In the genomic region with DNA sequence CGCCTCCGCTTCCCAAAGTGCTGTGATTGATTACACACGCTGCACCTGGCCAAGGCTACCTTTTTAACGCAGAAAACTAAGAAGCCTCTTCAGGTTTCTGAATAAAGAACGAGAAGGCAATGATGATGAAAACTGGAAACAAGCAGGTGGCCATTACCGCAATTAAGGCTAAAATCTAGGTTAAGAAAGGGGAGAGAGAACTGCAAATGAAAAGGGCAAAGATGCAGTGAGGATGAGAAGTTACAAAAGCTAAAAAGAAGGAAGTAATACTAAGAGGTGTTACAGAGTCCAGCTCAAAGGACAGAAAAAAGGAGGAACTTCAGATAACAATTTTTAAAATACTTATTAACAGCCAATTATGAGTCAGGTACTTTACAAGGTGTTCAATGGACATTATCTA, we compare ENCODE assay signal across 9 cellular contexts.
DNase-seq lines count a peak whose midpoint lies in the region; ATAC-seq and TF ChIP-seq lines count a peak whose summit lies in the region.
"Had no signal": no experiment of that assay in that cellular context is flagged by ENCODE, and none has a peak within 500 bp of the region (broad histone marks: within the 10 kb centered on the region; RNA-seq: fewer than 3 reads in every experiment).

No MANE protein-coding gene starts in this region.

- no peaks in the 10 kb centered on the region for H3K27me3 ChIP-seq in spleen (replicated peaks in 1 of 7)

- CTCF ChIA-PET in activated B cell treated with CpG ODN at 0.5 μM for 24 hours (lab: Charles Lee) = no interaction called here

- 69 to 90% (median 75%) methylated on average over 6 of the region's 6 CpGs for WGBS in spleen, 5 donors

- H3K4me1 ChIP-seq in spleen = peaks cover 0 to 35% (median 8%) of the 10 kb centered on the region in 6 donors

- H3K27ac Mint-ChIP-seq in T-helper 2 cell treated with Interferon-gamma antibody and Interleukin-4, amounts not matched to agents 5 μg/mL and 100 μg/mL, for 36 hours = peak overlapping the region; percentile 96
- H3K27ac Mint-ChIP-seq in activated B cell treated with CpG ODN at 0.5 μM for 24 hours = no peak overlapping the region

- peak overlapping the region; percentile 79 for H3K4me3 Mint-ChIP-seq in T-helper 2 cell treated with Interferon-gamma antibody and Interleukin-4, amounts not matched to agents 5 μg/mL and 100 μg/mL, for 36 hours
- no peak overlapping the region for H3K4me3 Mint-ChIP-seq in activated B cell treated with CpG ODN at 0.5 μM for 24 hours

- peaks cover 0 to 66% (median 17%) of the 10 kb centered on the region in 6 donors for H3K36me3 ChIP-seq in spleen

- POLR2A ChIA-PET in activated B cell treated with CpG ODN at 0.5 μM for 24 hours (lab: Charles Lee) = no interaction called here

- H3K4me3 ChIP-seq in spleen = peak overlapping the region in 1 of 8 donors; percentile 35

- TF ChIP-seq CTCF in activated B cell treated with CpG ODN at 0.5 μM for 24 hours (IDR thresholded peaks at IDR 0.05) (no peak), spleen (IDR thresholded peaks at IDR 0.05 in 8 of 11, conservative IDR thresholded peaks at IDR 0.05 in 3 of 11) (no peak)

- H3K36me3 Mint-ChIP-seq in T-helper 2 cell treated with Interferon-gamma antibody and Interleukin-4, amounts not matched to agents 5 μg/mL and 100 μg/mL, for 36 hours (ENCODE audit: low read depth) = peaks cover 59% of the 10 kb centered on the region
- H3K36me3 Mint-ChIP-seq in activated B cell treated with CpG ODN at 0.5 μM for 24 hours (ENCODE audit: low read depth) = peaks cover 18% of the 10 kb centered on the region

- no peak for TF ChIP-seq POLR2A in spleen (IDR thresholded peaks at IDR 0.05)

- peaks cover 45% of the 10 kb centered on the region for H3K4me1 Mint-ChIP-seq in T-helper 2 cell treated with Interferon-gamma antibody and Interleukin-4, amounts not matched to agents 5 μg/mL and 100 μg/mL, for 36 hours (ENCODE audit: low read depth)
- peaks cover 21% of the 10 kb centered on the region for H3K4me1 Mint-ChIP-seq in activated B cell treated with CpG ODN at 0.5 μM for 24 hours

- no peaks in the 10 kb centered on the region for H3K27me3 Mint-ChIP-seq in T-helper 2 cell treated with Interferon-gamma antibody and Interleukin-4, amounts not matched to agents 5 μg/mL and 100 μg/mL, for 36 hours (ENCODE audit: low read depth)
- H3K27me3 Mint-ChIP-seq in activated B cell treated with CpG ODN at 0.5 μM for 24 hours = no peaks in the 10 kb centered on the region

- peak overlapping the region; percentile 15 to 83 (median 72) for H3K27ac ChIP-seq in spleen

- H3K9me3 Mint-ChIP-seq in T-helper 2 cell treated with Interferon-gamma antibody and Interleukin-4, amounts not matched to agents 5 μg/mL and 100 μg/mL, for 36 hours = no peaks in the 10 kb centered on the region
- H3K9me3 Mint-ChIP-seq in activated B cell treated with CpG ODN at 0.5 μM for 24 hours = no peaks in the 10 kb centered on the region

- intact Hi-C loops in activated B cell treated with CpG ODN at 0.5 μM for 24 hours (cut with micrococcal nuclease) = no loop called here
- intact Hi-C loops in spleen (cut with DNase I; ENCODE audit: low total_unique reads) = no loop called here

- no peaks in the 10 kb centered on the region for H3K9me3 ChIP-seq in spleen

- DNase-seq in T-helper 2 cell treated with Interferon-gamma antibody and Interleukin-4, amounts not matched to agents 5 μg/mL and 100 μg/mL, for 36 hours (ENCODE audit: low spot score) = no peak
- no peak for DNase-seq in T-helper 2 cell
- no peak for DNase-seq in activated B cell treated with CpG ODN at 0.5 μM for 24 hours
- DNase-seq in spleen = no peak
- no peak for DNase-seq in activated effector memory CD4-positive, alpha-beta T cell treated with Interleukin-2 at 50 U/mL for 16 hours
- no peak for DNase-seq in DMS153 treated with DMSO at 0.1 percent for 48 hours (lab: John Stamatoyannopoulos, UW; ENCODE audit: unreplicated experiment)
- no peak for DNase-seq in mesenteric fat pad (ENCODE audit: low spot score)
- DNase-seq: NCI-H2227 treated with DMSO at 0.1 percent for 48 hours had no signal

- peak; percentile 63 for ATAC-seq in HG02798 (IDR thresholded peaks at IDR 0.05; ENCODE audit: poor library complexity, unreplicated experiment)
- ATAC-seq in activated B cell treated with CpG ODN at 0.5 μM for 24 hours (ENCODE audit: low read depth) = peak; percentile 42
